ENCODE assay signal across 8 cellular contexts in the genomic region with DNA sequence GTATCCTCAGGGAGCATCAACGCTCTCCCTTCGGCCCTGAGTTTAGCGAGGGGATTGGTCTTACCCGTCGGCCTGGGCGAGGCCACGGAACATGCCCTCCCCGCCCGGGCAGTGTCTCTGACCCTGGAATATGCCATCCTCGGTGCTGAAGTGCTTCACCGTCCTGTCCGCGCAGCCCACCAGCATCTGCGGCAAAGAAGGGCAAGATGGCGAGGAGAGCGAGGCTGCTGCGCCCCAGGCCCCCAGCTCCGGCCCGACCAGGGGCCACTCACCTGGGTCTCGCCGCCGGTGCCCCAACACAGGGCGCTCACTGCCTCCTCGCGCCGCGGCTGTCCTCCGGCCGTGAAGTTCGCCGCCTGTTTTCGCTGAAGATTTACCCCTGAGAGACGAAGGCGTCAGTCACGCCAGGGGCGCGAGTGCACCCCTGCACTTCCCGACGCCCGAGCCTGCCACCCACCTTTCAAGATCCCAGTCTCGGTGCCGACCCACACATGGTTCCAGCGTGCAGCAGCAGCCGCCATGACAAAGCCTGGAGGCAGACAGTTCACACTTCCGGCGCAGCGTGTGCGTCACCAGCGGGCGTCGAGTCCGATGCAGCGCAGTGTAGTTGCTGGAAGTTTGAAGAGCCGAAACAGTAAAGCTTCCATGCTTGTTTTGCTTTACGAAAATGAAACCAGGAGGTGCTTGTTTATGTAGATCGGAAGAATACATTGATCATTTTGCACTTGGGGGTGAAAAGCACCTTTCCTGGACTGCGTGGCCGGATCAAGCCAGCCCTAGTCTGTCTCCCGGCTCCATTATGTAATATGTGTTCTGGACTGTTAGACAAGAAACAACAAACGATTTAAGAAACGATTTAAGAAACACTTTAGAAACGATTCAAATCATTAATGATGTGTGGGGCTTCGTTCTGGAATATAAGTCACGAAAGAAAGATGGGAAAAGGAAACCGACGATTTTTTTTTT. TPM values are rescaled to one million over a fixed set of nuclear protein-coding genes. Genes with fewer than 3 reads are reported as not detected.
A peak's percentile ranks its signal among the peaks of the same experiment; 100 is the strongest.
DNase-seq lines count a peak whose midpoint lies in the region; ATAC-seq and TF ChIP-seq lines count a peak whose summit lies in the region.

Gene WDR74, minus strand, starts transcription at position 541 of the 966 bp plus-strand sequence. Its CDS starts 20 bp downstream, at position 521.

- H3K4me1 ChIP-seq in ACC112 (ENCODE audit: control insufficient read depth, insufficient read depth, low read length, unreplicated experiment) (peaks cover 9% of the 10 kb centered on the region), breast epithelium (peaks cover 0 to 7% of the 10 kb centered on the region in 2 donors), smooth muscle cell (ENCODE audit: low read depth) (peaks cover 11% of the 10 kb centered on the region)

- H3K9me3 ChIP-seq in breast epithelium, result no peaks in the 10 kb centered on the region
- H3K9me3 ChIP-seq in smooth muscle cell (replicated peaks; ENCODE audit: low read depth), result no peaks in the 10 kb centered on the region

- H3K4me3 ChIP-seq in ACC112 (ENCODE audit: low read depth, low read length), result peak within 1 kb of the TSS; percentile 93
- peak within 1 kb of the TSS; percentile 68 to 99 (median 91) for H3K4me3 ChIP-seq in breast epithelium
- H3K4me3 ChIP-seq in smooth muscle cell, result peak within 1 kb of the TSS; percentile 89

- no peaks in the 10 kb centered on the region for H3K36me3 ChIP-seq in ACC112 (ENCODE audit: insufficient read depth, low read length)
- no peaks in the 10 kb centered on the region for H3K36me3 ChIP-seq in breast epithelium
- no peaks in the 10 kb centered on the region for H3K36me3 ChIP-seq in smooth muscle cell (ENCODE audit: low read depth)

- peaks cover 29% of the 10 kb centered on the region for H3F3A ChIP-seq in smooth muscle cell (ENCODE audit: low read depth)

- peak within 1 kb of the TSS; percentile 64 for H2AFZ ChIP-seq in ACC112 (ENCODE audit: low read length, unreplicated experiment)
- H2AFZ ChIP-seq in smooth muscle cell (ENCODE audit: low read depth), result peak within 1 kb of the TSS; percentile 40

- TF ChIP-seq CTCF in VCaP (conservative IDR thresholded peaks at IDR 0.05), result no peak
- TF ChIP-seq CTCF in breast epithelium (IDR thresholded peaks at IDR 0.05), result no peak
- no peak for TF ChIP-seq CTCF in smooth muscle cell (IDR thresholded peaks at IDR 0.05; ENCODE audit: borderline replicate concordance, insufficient read depth, poor library complexity, severe bottlenecking)

- peak within 1 kb of the TSS; percentile 96 for H3K9ac ChIP-seq in smooth muscle cell (ENCODE audit: low read depth)

- peak within 1 kb of the TSS; percentile 87 for H3K4me2 ChIP-seq in smooth muscle cell

- H3K79me2 ChIP-seq in ACC112 (ENCODE audit: control insufficient read depth, insufficient read depth, low read length, unreplicated experiment) (peaks cover 22% of the 10 kb centered on the region), smooth muscle cell (ENCODE audit: low read depth) (peaks cover 33% of the 10 kb centered on the region)

- no peaks in the 10 kb centered on the region for H3K27me3 ChIP-seq in ACC112 (ENCODE audit: insufficient read depth, low read length)
- no peaks in the 10 kb centered on the region for H3K27me3 ChIP-seq in breast epithelium
- no peaks in the 10 kb centered on the region for H3K27me3 ChIP-seq in smooth muscle cell (ENCODE audit: low read depth)

- DNase-seq in NCI-H2196 treated with DMSO at 0.1 percent for 48 hours (lab: John Stamatoyannopoulos, UW; ENCODE audit: unreplicated experiment) (peak; percentile 78), breast epithelium (ENCODE audit: low spot score in 2 of 2) (peak; percentile 86 to 90), iPS-NIHi11 (ENCODE audit: low spot score) (peak; percentile 82), smooth muscle cell (lab: John Stamatoyannopoulos, UW; ENCODE audit: unreplicated experiment) (peak; percentile 51)

- WGBS in smooth muscle cell (ENCODE audit: low lambda C conversion rate), result 1% methylated on average over 60 of the region's 66 CpGs

- ATAC-seq in GM18868 (IDR thresholded peaks at IDR 0.05; ENCODE audit: unreplicated experiment) (peak; percentile 39), HG03135 (IDR thresholded peaks at IDR 0.05; ENCODE audit: unreplicated experiment) (peak; percentile 45)

- H4K20me1 ChIP-seq in smooth muscle cell (ENCODE audit: low read depth), result no peaks in the 10 kb centered on the region

- peak; percentile 85 for TF ChIP-seq POLR2A in breast epithelium (IDR thresholded peaks at IDR 0.05)

- intact Hi-C loops in breast epithelium (cut with DNase I; ENCODE audit: low total_unique reads), result loop anchor here (10.0 kb wide), 1 partner anchor 55 kb away; the partner anchor contains the start of gene TMEM179B

- H3K27ac ChIP-seq in ACC112 (ENCODE audit: low read depth, low read length) (peak within 1 kb of the TSS; percentile 97), VCaP (peak within 1 kb of the TSS; percentile 99), breast epithelium (peak within 1 kb of the TSS; percentile 96 to 99), smooth muscle cell (ENCODE audit: low read depth) (peak within 1 kb of the TSS; percentile 100)

RNA-seq across cellular contexts. Expression of gene WDR74, which starts in this region (rescaled TPM):
- total RNA-seq in breast epithelium (10 to 100 TPM; 46.6 to 62.6 (median 48.7) TPM), smooth muscle cell (19.3 and 36.6 TPM in 2 replicates)
- 41.3 and 46.1 TPM in 2 replicates for polyA plus RNA-seq in smooth muscle cell

Comparison
In these comparisons a context has a peak if more than half of its experiments do, and no peak if none do; other contexts are left out.
1. Peak in every context shown above with its lines: DNase-seq, ATAC-seq, H3K4me3 ChIP-seq and H3K27ac ChIP-seq.